Comparison of ENCODE assay signal across 8 cellular contexts in genomic region chr5:142015781-142016533, GRCh38. TPM values are rescaled to one million over a fixed set of nuclear protein-coding genes. Genes with fewer than 3 reads are reported as not detected.
A peak's percentile ranks its signal among the peaks of the same experiment; 100 is the strongest.
DNase-seq lines count a peak whose midpoint lies in the region; ATAC-seq and TF ChIP-seq lines count a peak whose summit lies in the region.

No MANE protein-coding gene starts in this region.

- CTCF ChIA-PET in GM10248 (lab: Yijun Ruan, JAX) = interaction anchor here (0.7 to 11.1 kb wide), 15 partner anchors 9 to 752 kb away, joined by 3 to 225 read pairs (median 5); partner anchors contain the start of gene RNF14

- peaks cover 42% of the 10 kb centered on the region for H3K4me1 ChIP-seq in effector memory CD4-positive, alpha-beta T cell (ENCODE audit: control insufficient read depth, insufficient read depth, low read length, poor library complexity, severe bottlenecking)
- peaks cover 0 to 29% (median 18%) of the 10 kb centered on the region in 4 donors for H3K4me1 ChIP-seq in sigmoid colon

- ATAC-seq in GM18909 (IDR thresholded peaks at IDR 0.05; ENCODE audit: poor library complexity, unreplicated experiment) (peak; percentile 42), HG03354 (IDR thresholded peaks at IDR 0.05; ENCODE audit: poor library complexity, severe bottlenecking, unreplicated experiment) (peak; percentile 44)

- H3K36me3 ChIP-seq in effector memory CD4-positive, alpha-beta T cell (ENCODE audit: control insufficient read depth, insufficient read depth, low read length) = no peaks in the 10 kb centered on the region
- peaks cover 0 to under 1% (median 0%) of the 10 kb centered on the region in 4 donors for H3K36me3 ChIP-seq in sigmoid colon

- peak overlapping the region; percentile 66 for H3K27ac ChIP-seq in effector memory CD4-positive, alpha-beta T cell (ENCODE audit: insufficient read depth, low read length, poor library complexity, severe bottlenecking)
- H3K27ac ChIP-seq in sigmoid colon = peak overlapping the region in 3 of 4 donors; percentile 19 to 62 (median 41)

- H3K4me3 ChIP-seq in effector memory CD4-positive, alpha-beta T cell (ENCODE audit: insufficient read depth, low read depth, low read length, poor library complexity, severe bottlenecking) = peak overlapping the region; percentile 10
- no peak overlapping the region for H3K4me3 ChIP-seq in sigmoid colon

- DNase-seq in UCSD-AML1 (lab: John Stamatoyannopoulos, UW; ENCODE audit: unreplicated experiment) (peak; percentile 59), sigmoid colon (no peak), NCI-H524 (lab: John Stamatoyannopoulos, UW) (no peak), GM10248 (ENCODE audit: extremely low spot score) (no peak), germinal center (ENCODE audit: low spot score) (no peak)
- DNase-seq in effector memory CD4-positive, alpha-beta T cell = peak; percentile 11 to 25 (median 22)

- 49 to 77% methylated on average over 6 of the region's 6 CpGs for WGBS in sigmoid colon, 2 donors

- intact Hi-C loops in sigmoid colon (cut with DNase I) = loop anchor here (10.0 kb wide), 1 partner anchor 339 kb away; no protein-coding TSS in a partner anchor

- H3K9me3 ChIP-seq in effector memory CD4-positive, alpha-beta T cell (ENCODE audit: control insufficient read depth, low read length) = no peaks in the 10 kb centered on the region
- no peaks in the 10 kb centered on the region for H3K9me3 ChIP-seq in sigmoid colon

- POLR2A ChIA-PET in GM10248 (lab: Yijun Ruan, JAX) = interaction anchor here (1.5 kb wide), 1 partner anchor 12 kb away, joined by 3 read pairs; no protein-coding TSS in a partner anchor

- no peak for TF ChIP-seq POLR2A in sigmoid colon (IDR thresholded peaks at IDR 0.05)

- no peaks in the 10 kb centered on the region for H3K27me3 ChIP-seq in effector memory CD4-positive, alpha-beta T cell (replicated peaks; ENCODE audit: control insufficient read depth, insufficient read depth, low read length, poor library complexity, severe bottlenecking)
- no peaks in the 10 kb centered on the region for H3K27me3 ChIP-seq in sigmoid colon

- no peak for TF ChIP-seq CTCF in sigmoid colon (IDR thresholded peaks at IDR 0.05)
- TF ChIP-seq CTCF in GM10248 (IDR thresholded peaks at IDR 0.05; ENCODE audit: control extremely low read depth, extremely low read depth, low read depth, missing control alignments) = no peak

- TF ChIP-seq EP300 in sigmoid colon (IDR thresholded peaks at IDR 0.05) = no peak

RNA-seq across cellular contexts. Expression of gene GNPDA1, which starts 3.1 kb away (rescaled TPM):
- total RNA-seq in sigmoid colon = 10 to 100 TPM; 23.0 to 58.1 (median 27.7) TPM
- 10 to 100 TPM; 18.6 to 26.6 (median 19.3) TPM for polyA plus RNA-seq in sigmoid colon

RNA-seq across cellular contexts. Expression of gene RNF14, which starts 47.1 kb away (rescaled TPM):
- total RNA-seq in sigmoid colon = 10 to 100 TPM; 30.7 to 70.1 (median 53.5) TPM
- 10 to 100 TPM; 31.5 to 43.2 (median 42.6) TPM for polyA plus RNA-seq in sigmoid colon

RNA-seq across cellular contexts. Expression of gene PCDH12, which starts 58.0 kb away (rescaled TPM):
- total RNA-seq in sigmoid colon = 1 to 10 TPM in 3 of 4 donors, under 1 TPM in 1; 0.55 to 6.2 (median 2.9) TPM
- polyA plus RNA-seq in sigmoid colon = under 1 TPM; 0.23 to 0.69 (median 0.60) TPM

Comparison
In these comparisons a context has a peak if more than half of its experiments do, and no peak if none do; other contexts are left out.
1. DNase-seq: peak in UCSD-AML1 (single experiment) and effector memory CD4-positive, alpha-beta T cell (3 of 3); none in sigmoid colon (single experiment), NCI-H524 (0 of 2), GM10248 (single experiment) and germinal center (single experiment).